ENCODE assay signal across 14 cellular contexts in the genomic region with DNA sequence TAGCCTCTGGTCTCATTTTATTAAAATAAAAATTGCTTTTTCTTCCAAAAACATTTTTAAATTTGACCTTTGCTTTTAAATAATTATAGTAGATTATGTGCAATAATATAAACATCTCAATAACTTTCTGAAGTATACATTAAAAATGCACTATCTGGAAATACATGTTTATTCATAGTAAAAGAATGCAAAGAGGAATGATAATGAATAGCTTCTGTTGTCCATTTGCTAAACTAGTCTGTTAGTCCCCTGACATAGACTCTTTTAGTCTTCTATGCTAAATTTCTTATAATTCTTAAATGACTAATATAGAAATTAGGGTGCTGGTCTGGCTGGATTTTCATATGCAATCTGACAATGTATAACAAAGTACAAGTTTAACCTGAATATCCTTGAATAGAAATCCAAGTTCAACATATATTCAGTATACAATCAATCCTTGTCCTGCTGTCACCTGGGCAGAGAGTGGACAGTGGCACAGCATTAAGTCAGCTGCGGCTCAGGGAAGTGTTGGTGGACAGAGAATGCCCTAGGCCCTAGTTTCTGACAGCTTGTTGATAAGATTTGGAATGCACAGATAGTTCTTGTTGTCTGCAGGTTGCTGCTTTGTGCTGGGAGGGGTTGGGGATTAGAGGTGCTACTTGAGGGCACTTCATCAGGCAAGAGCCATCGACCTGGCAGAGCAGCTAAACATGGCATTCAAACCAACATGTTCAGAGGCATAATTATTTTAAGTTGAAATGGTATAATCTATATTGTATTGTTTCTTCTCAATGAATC.
DNase-seq lines count a peak whose midpoint lies in the region; ATAC-seq and TF ChIP-seq lines count a peak whose summit lies in the region.
"Had no signal": no experiment of that assay in that cellular context is flagged by ENCODE, and none has a peak within 500 bp of the region (broad histone marks: within the 10 kb centered on the region; RNA-seq: fewer than 3 reads in every experiment).

No MANE protein-coding gene starts in this region.

- peaks cover 15 to 25% of the 10 kb centered on the region in 2 donors for H3K4me1 ChIP-seq in thyroid gland
- H3K4me1 ChIP-seq: colonic mucosa had no signal

- DNase-seq in activated T-cell treated with anti-CD3 and anti-CD28 coated beads, Interleukin-2, amount 50 U/mL, for 24 hours, result no peak
- DNase-seq in activated T-cell treated with anti-CD3 and anti-CD28 coated beads, Interleukin-2, amount 50 U/mL, for 1 hour, result no peak
- no peak for DNase-seq in T-helper 17 cell
- peak; percentile 55 for DNase-seq in left ventricle myocardium superior
- DNase-seq in thyroid gland, result peak; percentile 42 to 49
- DNase-seq in RKO (ENCODE audit: low spot score), result no peak
- DNase-seq: activated effector memory CD4-positive, alpha-beta T cell treated with anti-CD3 and anti-CD28 coated beads, Interleukin-2, amount 50 U/mL, for 16 hours; colonic mucosa; foreskin melanocyte; NCI-H1930 had no signal

- H3K27me3 Mint-ChIP-seq in activated T-cell treated with anti-CD3 and anti-CD28 coated beads, Interleukin-2, amount 50 U/mL, for 24 hours, result no peaks in the 10 kb centered on the region
- no peaks in the 10 kb centered on the region for H3K27me3 Mint-ChIP-seq in T-helper 17 cell
- H3K27me3 Mint-ChIP-seq: progenitor cell of endocrine pancreas had no signal

- no peak for TF ChIP-seq POLR2A in thyroid gland (IDR thresholded peaks at IDR 0.05)

- no peaks in the 10 kb centered on the region for H3K27me3 ChIP-seq in thyroid gland
- H3K27me3 ChIP-seq: colonic mucosa had no signal

- intact Hi-C loops in left ventricle myocardium superior (cut with micrococcal nuclease) (no loop called here), thyroid gland (cut with DNase I) (no loop called here)

- peaks cover 5 to 6% of the 10 kb centered on the region in 2 donors for H3K36me3 ChIP-seq in thyroid gland
- H3K36me3 ChIP-seq: colonic mucosa had no signal

- H3K9me3 ChIP-seq in T-helper 17 cell (ENCODE audit: control insufficient read depth, low read length, poor library complexity, severe bottlenecking) (no peaks in the 10 kb centered on the region), thyroid gland (no peaks in the 10 kb centered on the region)
- H3K9me3 ChIP-seq: colonic mucosa had no signal

- H3K27ac ChIP-seq in thyroid gland, result peak overlapping the region in 1 of 3 donors; percentile 19
- H3K27ac ChIP-seq: colonic mucosa had no signal

- H3K4me1 Mint-ChIP-seq in activated T-cell treated with anti-CD3 and anti-CD28 coated beads, Interleukin-2, amount 50 U/mL, for 24 hours (ENCODE audit: low read depth), result peaks cover 57% of the 10 kb centered on the region
- H3K4me1 Mint-ChIP-seq in T-helper 17 cell, result peaks cover 23% of the 10 kb centered on the region

- no peak overlapping the region for H3K4me3 ChIP-seq in thyroid gland (replicated peaks in 1 of 3)
- H3K4me3 ChIP-seq: colonic mucosa, thoracic aorta had no signal

- no peak for ATAC-seq in T-helper 17 cell
- peak; percentile 95 for ATAC-seq in left ventricle myocardium superior
- ATAC-seq in esophagus mucosa, result no peak
- no peak for ATAC-seq in HG02759 (IDR thresholded peaks at IDR 0.05; ENCODE audit: unreplicated experiment)

- H3K27ac Mint-ChIP-seq in activated T-cell treated with anti-CD3 and anti-CD28 coated beads, Interleukin-2, amount 50 U/mL, for 24 hours, result peak overlapping the region; percentile 79
- H3K27ac Mint-ChIP-seq in T-helper 17 cell, result peak overlapping the region; percentile 72
- H3K27ac Mint-ChIP-seq: progenitor cell of endocrine pancreas had no signal

- H3K9me3 Mint-ChIP-seq in activated T-cell treated with anti-CD3 and anti-CD28 coated beads, Interleukin-2, amount 50 U/mL, for 24 hours, result peaks cover 16% of the 10 kb centered on the region

- 34 to 35% methylated on average over 2 of the region's 2 CpGs for WGBS in thyroid gland, 2 donors

- peaks cover 90% of the 10 kb centered on the region for H3K36me3 Mint-ChIP-seq in activated T-cell treated with anti-CD3 and anti-CD28 coated beads, Interleukin-2, amount 50 U/mL, for 24 hours (ENCODE audit: low read depth)
- peaks cover 6% of the 10 kb centered on the region for H3K36me3 Mint-ChIP-seq in T-helper 17 cell (ENCODE audit: low read depth)

- no peak overlapping the region for H3K4me3 Mint-ChIP-seq in activated T-cell treated with anti-CD3 and anti-CD28 coated beads, Interleukin-2, amount 50 U/mL, for 24 hours
- H3K4me3 Mint-ChIP-seq in T-helper 17 cell, result no peak overlapping the region

- no peak for TF ChIP-seq CTCF in thyroid gland (IDR thresholded peaks at IDR 0.05)

Comparison
In these comparisons a context has a peak if more than half of its experiments do, and no peak if none do; other contexts are left out.
1. DNase-seq: peak in left ventricle myocardium superior (single experiment) and thyroid gland (2 of 2); none in activated T-cell treated with anti-CD3 and anti-CD28 coated beads, Interleukin-2, amount 50 U/mL, for 24 hours (single experiment), activated T-cell treated with anti-CD3 and anti-CD28 coated beads, Interleukin-2, amount 50 U/mL, for 1 hour (single experiment), T-helper 17 cell (0 of 3) and RKO (single experiment).